Comparison of ENCODE assay signal across 13 cellular contexts in the genomic region with DNA sequence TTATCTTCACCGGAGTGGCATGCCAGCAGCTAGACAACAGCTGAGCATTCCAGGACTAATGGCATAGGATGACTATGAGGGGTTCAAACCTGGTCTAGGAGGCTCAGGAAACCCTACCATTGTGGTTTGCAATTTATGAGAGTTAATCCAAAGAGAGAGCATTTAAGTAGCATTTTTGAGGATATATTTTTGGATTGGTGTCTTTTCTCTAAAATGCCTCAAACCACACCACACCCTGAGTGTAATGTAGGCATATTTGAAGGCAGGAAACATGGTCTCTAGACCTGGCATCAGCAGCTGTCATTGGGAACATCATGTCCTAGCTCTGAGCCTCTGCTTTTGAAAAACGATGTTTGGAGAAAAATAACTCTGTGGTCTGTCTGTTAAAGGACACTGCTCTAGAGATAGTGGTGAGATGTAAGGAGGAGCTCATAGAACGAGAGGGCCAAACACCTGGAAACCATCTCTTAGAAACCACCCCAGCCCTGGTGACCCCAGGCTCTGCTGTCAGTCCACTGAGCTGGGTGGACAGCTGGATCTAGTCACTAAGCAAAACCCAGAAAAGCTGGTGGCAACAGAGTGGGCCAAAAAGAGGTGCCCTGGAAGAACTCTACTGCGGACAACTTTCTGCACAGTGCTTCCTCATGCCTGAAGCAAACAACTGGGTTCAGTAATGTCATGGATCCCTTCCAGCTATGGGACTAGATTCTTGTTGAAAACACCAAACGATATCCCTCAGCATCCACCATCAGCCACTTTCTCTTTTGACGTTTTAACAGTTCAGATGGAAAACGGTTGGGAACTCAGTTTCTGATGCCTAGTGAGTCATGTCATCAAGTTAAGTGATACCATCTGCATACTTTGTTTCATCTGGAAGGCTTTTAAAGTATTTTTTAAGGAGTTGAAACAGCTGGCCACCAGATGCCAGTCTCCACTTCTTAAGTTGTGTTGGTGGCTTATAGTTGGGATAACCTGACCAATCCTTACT.
A peak's percentile ranks its signal among the peaks of the same experiment; 100 is the strongest.
DNase-seq lines count a peak whose midpoint lies in the region; ATAC-seq and TF ChIP-seq lines count a peak whose summit lies in the region.
"Had no signal": no experiment of that assay in that cellular context is flagged by ENCODE, and none has a peak within 500 bp of the region (broad histone marks: within the 10 kb centered on the region; RNA-seq: fewer than 3 reads in every experiment).

No MANE protein-coding gene starts in this region.

- H3K79me2 ChIP-seq in GM23248 (ENCODE audit: insufficient read depth): no peaks in the 10 kb centered on the region

- peak overlapping the region; percentile 39 for H3K4me3 ChIP-seq in GM23248
- H3K4me3 ChIP-seq in tibial artery: no peak overlapping the region

- peaks cover 8% of the 10 kb centered on the region; the same call in 1 of the 2 replicates for H3K27me3 ChIP-seq in GM23248 (replicated peaks; ENCODE audit: insufficient read depth)
- no peaks in the 10 kb centered on the region for H3K27me3 ChIP-seq in tibial artery

- WGBS in GM23248 (ENCODE audit: low coverage in 1 of 2, low lambda C conversion rate in 2 of 2, missing lambda C conversion rate in 2 of 2), 2 experiments: 13 to 14% methylated on average over 7 of the region's 7 CpGs

- H3K9me3 ChIP-seq in GM23248 (ENCODE audit: low read depth): no peaks in the 10 kb centered on the region
- no peaks in the 10 kb centered on the region for H3K9me3 ChIP-seq in tibial artery
- H3K9me3 ChIP-seq: Caco-2 had no signal

- H3K4me3 Mint-ChIP-seq in chondrocyte (ENCODE audit: unreplicated experiment): no peak overlapping the region
- H3K4me3 Mint-ChIP-seq: activated CD4-positive, alpha-beta T cell treated with anti-CD3 and anti-CD28 coated beads for 36 hours had no signal

- TF ChIP-seq CTCF in chondrocyte (IDR thresholded peaks at IDR 0.05) (peak; percentile 70), tibial artery (IDR thresholded peaks at IDR 0.05) (no peak)

- H3K36me3 ChIP-seq in GM23248 (ENCODE audit: low read depth) (no peaks in the 10 kb centered on the region), tibial artery (no peaks in the 10 kb centered on the region)

- H3K4me2 ChIP-seq in GM23248 (ENCODE audit: unreplicated experiment): peak overlapping the region; percentile 35

- H3K27ac ChIP-seq in GM23248 (no peak overlapping the region), tibial artery (peak overlapping the region; percentile 45 to 49)

- peak overlapping the region; percentile 7; the same call in 1 of the 2 replicates for H2AFZ ChIP-seq in GM23248

- intact Hi-C loops in tibial artery (cut with DNase I; ENCODE audit: low total_unique reads): no loop called here

- no peaks in the 10 kb centered on the region for H3K27me3 Mint-ChIP-seq in chondrocyte (ENCODE audit: low read depth)
- H3K27me3 Mint-ChIP-seq: activated CD4-positive, alpha-beta T cell treated with anti-CD3 and anti-CD28 coated beads for 36 hours had no signal

- peaks cover 8% of the 10 kb centered on the region for H3K9me3 Mint-ChIP-seq in chondrocyte (ENCODE audit: low read depth)

- peaks cover 7% of the 10 kb centered on the region; the same call in 1 of the 2 replicates for H3F3A ChIP-seq in GM23248 (ENCODE audit: insufficient read depth)

- H3K9me2 ChIP-seq in GM23248 (ENCODE audit: insufficient read depth): no peaks in the 10 kb centered on the region

- H3K27ac Mint-ChIP-seq in chondrocyte (ENCODE audit: unreplicated experiment): no peak overlapping the region
- H3K27ac Mint-ChIP-seq: activated CD4-positive, alpha-beta T cell treated with anti-CD3 and anti-CD28 coated beads for 36 hours had no signal

- H3K4me1 Mint-ChIP-seq in chondrocyte (ENCODE audit: low read depth): peaks cover 14% of the 10 kb centered on the region

- no peak overlapping the region for H3K9ac ChIP-seq in GM23248

- no peaks in the 10 kb centered on the region for H4K20me1 ChIP-seq in GM23248 (ENCODE audit: insufficient read depth)

- ATAC-seq in GM19324 (IDR thresholded peaks at IDR 0.05; ENCODE audit: low FRiP score, unreplicated experiment): no peak
- ATAC-seq: activated CD4-positive, alpha-beta T cell treated with anti-CD3 and anti-CD28 coated beads for 36 hours had no signal

- DNase-seq in GM23248 (peak; percentile 89), chondrocyte (ENCODE audit: low spot score) (no peak), hepatic stellate cell (ENCODE audit: low spot score) (peak; percentile 50), tibial artery (no peak), Kasumi-1 (lab: John Stamatoyannopoulos, UW) (no peak), NCI-H2107 treated with DMSO at 0.1 percent for 48 hours (lab: John Stamatoyannopoulos, UW; ENCODE audit: unreplicated experiment) (no peak), NOMO-1 treated with DMSO at 0.1 percent for 48 hours (lab: John Stamatoyannopoulos, UW; ENCODE audit: unreplicated experiment) (no peak)
- DNase-seq: activated CD4-positive, alpha-beta T cell treated with anti-CD3 and anti-CD28 coated beads for 36 hours; Caco-2; NCI-H2107; retina; substantia nigra had no signal

- in situ Hi-C loops in GM23248 (cut with MboI): no loop called here

- H3K4me1 ChIP-seq in GM23248 (ENCODE audit: insufficient read depth): peaks cover 7% of the 10 kb centered on the region; the same call in 1 of the 2 replicates
- peaks cover 0 to 38% (median 11%) of the 10 kb centered on the region in 4 donors for H3K4me1 ChIP-seq in tibial artery
- H3K4me1 ChIP-seq: Caco-2 had no signal

- H3K36me3 Mint-ChIP-seq in chondrocyte (ENCODE audit: low read depth): no peaks in the 10 kb centered on the region

Comparison
In these comparisons a context has a peak if more than half of its experiments do, and no peak if none do; other contexts are left out.
1. DNase-seq: peak in GM23248 (single experiment) and hepatic stellate cell (single experiment); none in chondrocyte (single experiment), tibial artery (0 of 2), Kasumi-1 (0 of 2), NCI-H2107 treated with DMSO at 0.1 percent for 48 hours (single experiment) and NOMO-1 treated with DMSO at 0.1 percent for 48 hours (single experiment).